ENCODE assay signal across 8 cellular contexts in genomic region chr13:79480954-79481684, GRCh38. TPM values are rescaled to one million over a fixed set of nuclear protein-coding genes. Genes with fewer than 3 reads are reported as not detected.
A peak's percentile ranks its signal among the peaks of the same experiment; 100 is the strongest.
DNase-seq lines count a peak whose midpoint lies in the region; ATAC-seq and TF ChIP-seq lines count a peak whose summit lies in the region.

Gene NDFIP2, plus strand, starts transcription at chr13:79481155. Its CDS starts 49 bp downstream, at chr13:79481204.

- intact Hi-C loops in colonic mucosa (cut with DNase I), result no loop called here

- TF ChIP-seq POLR2A in GM19099 (IDR thresholded peaks at IDR 0.05; ENCODE audit: extremely low read depth, insufficient read length, low read depth), result peak; percentile 80

- ATAC-seq in HG03378 (IDR thresholded peaks at IDR 0.05; ENCODE audit: unreplicated experiment), result peak; percentile 82

- peak within 1 kb of the TSS; percentile 88 for H3K27ac ChIP-seq in colonic mucosa
- peak within 1 kb of the TSS; percentile 58 for H3K27ac ChIP-seq in layer of hippocampus (ENCODE audit: low read depth, low read length)

- no peaks in the 10 kb centered on the region for H3K4me1 ChIP-seq in colonic mucosa

- TF ChIP-seq CTCF in AG10803 (conservative IDR thresholded peaks at IDR 0.05; ENCODE audit: low read length) (no peak), colonic mucosa (IDR thresholded peaks at IDR 0.05) (no peak)

- H3K27me3 ChIP-seq in colonic mucosa (no peaks in the 10 kb centered on the region), layer of hippocampus (ENCODE audit: control insufficient read depth, insufficient read depth, low read length) (no peaks in the 10 kb centered on the region)

- peak within 1 kb of the TSS; percentile 84 to 98 for H3K9ac ChIP-seq in colonic mucosa (ENCODE audit: low read depth in 2 of 2, low read length in 2 of 2)

- peak; percentile 73 for DNase-seq in AG10803 (ENCODE audit: low read depth)
- peak; percentile 34 for DNase-seq in NCI-H510A (lab: John Stamatoyannopoulos, UW)
- peak; percentile 94 for DNase-seq in activated CD4-positive, alpha-beta T cell treated with anti-CD3 and anti-CD28 coated beads for 48 hours
- peak; percentile 94 for DNase-seq in colonic mucosa
- DNase-seq in stimulated activated CD4-positive, alpha-beta T cell treated with anti-CD3 and anti-CD28 coated beads, Interleukin-1b, Interleukin-23, amount 100 ng/mL, for 4 hours (ENCODE audit: low read depth in 2 of 2), result peak; percentile 89 to 92

- no peaks in the 10 kb centered on the region for H3K36me3 ChIP-seq in colonic mucosa

- peak within 1 kb of the TSS; percentile 82 for H3K4me3 ChIP-seq in AG10803 (ENCODE audit: low read length)
- peak within 1 kb of the TSS; percentile 67 for H3K4me3 ChIP-seq in colonic mucosa

- no peaks in the 10 kb centered on the region for H3K9me3 ChIP-seq in colonic mucosa

RNA-seq across cellular contexts. Expression of gene NDFIP2, which starts in this region (rescaled TPM):
- 100 to 1,000 TPM in 1 of 2 donors, 10 to 100 TPM in 1; 84.2 to 130 TPM for total RNA-seq in colonic mucosa

Comparison
In these comparisons a context has a peak if more than half of its experiments do, and no peak if none do; other contexts are left out.
1. Peak in every context shown above with its lines: DNase-seq, ATAC-seq, H3K4me3 ChIP-seq and H3K27ac ChIP-seq.
2. DNase-seq: peak in every context shown above with its lines; median percentile 94 in activated CD4-positive, alpha-beta T cell treated with anti-CD3 and anti-CD28 coated beads for 48 hours; 94 in colonic mucosa; 90 in stimulated activated CD4-positive, alpha-beta T cell treated with anti-CD3 and anti-CD28 coated beads, Interleukin-1b, Interleukin-23, amount 100 ng/mL, for 4 hours; 73 in AG10803; 34 in NCI-H510A.